1 cellular context compared by ENCODE assay signal in the genomic region with DNA sequence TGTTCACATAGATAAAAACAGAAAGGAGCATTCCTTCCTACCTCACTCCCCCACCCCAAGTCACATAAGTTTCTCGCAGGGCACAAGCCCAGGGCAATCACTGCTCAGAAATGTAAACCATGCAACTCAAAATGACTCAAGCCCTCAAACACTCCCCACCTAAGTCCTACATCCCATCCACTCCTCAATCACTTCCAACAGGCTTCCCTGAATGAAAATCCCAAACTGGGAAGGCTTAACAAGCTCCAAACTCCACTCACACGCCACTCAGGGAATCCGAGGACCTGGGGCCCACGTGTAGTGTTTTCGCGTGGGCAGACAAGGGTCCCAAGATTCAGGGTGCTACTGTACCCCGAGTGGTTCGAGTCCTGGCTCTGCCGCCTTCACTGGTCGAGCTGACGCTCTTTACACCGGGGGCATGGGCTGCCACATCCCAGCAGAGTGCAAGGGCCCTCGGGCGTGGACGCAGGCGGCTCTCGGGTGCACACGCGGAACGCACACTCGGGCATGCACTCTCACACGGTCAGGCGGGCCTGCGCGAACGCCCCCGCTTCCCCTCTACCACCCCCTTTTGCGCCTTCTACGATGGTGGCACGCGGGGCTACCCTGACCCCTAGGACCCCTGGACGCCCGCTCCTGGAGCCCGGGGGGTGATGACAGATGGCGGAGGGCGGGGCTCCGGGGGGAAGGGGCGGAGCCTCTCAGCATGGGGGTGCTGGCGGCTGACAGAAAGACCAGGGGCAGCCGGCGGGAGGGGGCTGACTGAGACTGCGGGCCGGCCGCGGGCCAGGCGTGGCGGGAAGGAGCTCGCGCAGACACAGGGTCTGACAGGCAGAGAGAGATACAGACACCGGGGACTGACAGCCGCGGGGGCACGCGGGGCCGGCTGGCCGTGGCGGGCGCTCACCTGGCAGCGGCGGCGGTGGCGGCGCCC.
TF ChIP-seq lines count a peak whose summit lies in the region.

No MANE protein-coding gene starts in this region.

TF ChIP-seq in HEK293, 187 proteins besides CTCF, POLR2A, EP300 and RAD21 (continued from another document and continues in another):
- TF ChIP-seq YY2 (tag by site-specific recombination; IDR thresholded peaks at IDR 0.05) (0 out of 2 replicates have a peak, but pooled peaks have one; percentile 18), ZBTB1 (tag by site-specific recombination; IDR thresholded peaks at IDR 0.05) (no peak), ZEB2 (tag by site-specific recombination; IDR thresholded peaks at IDR 0.05) (0 out of 2 replicates have a peak, but pooled peaks have one; percentile 46), ZNF626 (tag by site-specific recombination; IDR thresholded peaks at IDR 0.05) (no peak), ZNF214 (tag by site-specific recombination; IDR thresholded peaks at IDR 0.05; ENCODE audit: borderline replicate concordance) (no peak), YY1 (tag by site-specific recombination; IDR thresholded peaks at IDR 0.05) (no peak), ZNF529 (tag by site-specific recombination; IDR thresholded peaks at IDR 0.05; ENCODE audit: insufficient replicate concordance) (no peak), IKZF3 (tag by site-specific recombination; IDR thresholded peaks at IDR 0.05) (no peak), ZNF707 (tag by site-specific recombination; IDR thresholded peaks at IDR 0.05) (no peak), ZBTB20 (tag by site-specific recombination; IDR thresholded peaks at IDR 0.05) (peak; percentile 61), ZFP3 (tag by site-specific recombination; IDR thresholded peaks at IDR 0.05; ENCODE audit: low read depth) (no peak), ZNF544 (tag by site-specific recombination; IDR thresholded peaks at IDR 0.05) (no peak), ZNF530 (tag by site-specific recombination; IDR thresholded peaks at IDR 0.05; ENCODE audit: low read depth) (no peak), KLF10 (tag by site-specific recombination; IDR thresholded peaks at IDR 0.05) (peak; percentile 8; the same call in 1 of the 2 replicates), SCRT1 (tag by site-specific recombination; IDR thresholded peaks at IDR 0.05; ENCODE audit: borderline replicate concordance) (no peak), ZFP37 (tag by site-specific recombination; IDR thresholded peaks at IDR 0.05) (no peak; the same call in 1 of the 2 replicates), ZNF514 (tag by site-specific recombination; IDR thresholded peaks at IDR 0.05) (no peak), ZNF350 (tag by site-specific recombination; IDR thresholded peaks at IDR 0.05) (no peak), ZBTB7A (tag by site-specific recombination; IDR thresholded peaks at IDR 0.05; ENCODE audit: low read depth) (0 out of 2 replicates have a peak, but pooled peaks have one; percentile 57), ZNF121 (tag by site-specific recombination; IDR thresholded peaks at IDR 0.05) (no peak), OVOL3 (tag by site-specific recombination; IDR thresholded peaks at IDR 0.05) (no peak), ZNF223 (tag by site-specific recombination; IDR thresholded peaks at IDR 0.05) (no peak), SCRT2 (tag by site-specific recombination; IDR thresholded peaks at IDR 0.05) (peak; percentile 51; the same call in 1 of the 2 replicates), ZNF561 (tag by site-specific recombination; IDR thresholded peaks at IDR 0.05; ENCODE audit: borderline replicate concordance) (peak; percentile 92), FEZF1 (tag by site-specific recombination; IDR thresholded peaks at IDR 0.05) (no peak), ZNF777 (tag by site-specific recombination; IDR thresholded peaks at IDR 0.05; ENCODE audit: borderline replicate concordance) (no peak; the same call in 1 of the 2 replicates), ZNF792 (tag by site-specific recombination; IDR thresholded peaks at IDR 0.05) (no peak), ZNF510 (tag by site-specific recombination; IDR thresholded peaks at IDR 0.05; ENCODE audit: insufficient replicate concordance) (no peak), ZNF404 (tag by site-specific recombination; IDR thresholded peaks at IDR 0.05) (no peak), ZNF677 (tag by site-specific recombination; IDR thresholded peaks at IDR 0.05) (no peak), ZNF596 (tag by site-specific recombination; IDR thresholded peaks at IDR 0.05) (no peak), MZF1 (tag by site-specific recombination; IDR thresholded peaks at IDR 0.05; ENCODE audit: borderline replicate concordance) (no peak), ZNF335 (tag by site-specific recombination; conservative IDR thresholded peaks at IDR 0.05) (peak; percentile 97), ZNF266 (tag by site-specific recombination; IDR thresholded peaks at IDR 0.05; ENCODE audit: low read depth) (no peak), ZFP69B (tag by site-specific recombination; IDR thresholded peaks at IDR 0.05) (0 out of 2 replicates have a peak, but pooled peaks have one; percentile 43), ZNF221 (tag by site-specific recombination; IDR thresholded peaks at IDR 0.05; ENCODE audit: borderline replicate concordance) (no peak), ZNF776 (tag by site-specific recombination; IDR thresholded peaks at IDR 0.05; ENCODE audit: borderline replicate concordance) (no peak), ZNF248 (tag by site-specific recombination; IDR thresholded peaks at IDR 0.05) (no peak), HOXC10 (CRISPR knock-in tag; IDR thresholded peaks at IDR 0.05) (no peak), ZNF184 (tag by site-specific recombination; IDR thresholded peaks at IDR 0.05) (no peak), ZNF623 (tag by site-specific recombination; IDR thresholded peaks at IDR 0.05) (no peak), GLI4 (tag by site-specific recombination; IDR thresholded peaks at IDR 0.05) (no peak), KLF8 (tag by site-specific recombination; IDR thresholded peaks at IDR 0.05) (peak; percentile 59; the same call in 1 of the 2 replicates), ZNF146 (tag by site-specific recombination; IDR thresholded peaks at IDR 0.05) (no peak), ZNF175 (tag by site-specific recombination; IDR thresholded peaks at IDR 0.05) (no peak), SP2 (tag by site-specific recombination; IDR thresholded peaks at IDR 0.05) (peak; percentile 45), ZNF791 (tag by site-specific recombination; IDR thresholded peaks at IDR 0.05) (no peak), ZNF169 (tag by site-specific recombination; IDR thresholded peaks at IDR 0.05) (no peak), ZNF157 (tag by site-specific recombination; IDR thresholded peaks at IDR 0.05) (no peak)
- TF ChIP-seq, protein P1, sequence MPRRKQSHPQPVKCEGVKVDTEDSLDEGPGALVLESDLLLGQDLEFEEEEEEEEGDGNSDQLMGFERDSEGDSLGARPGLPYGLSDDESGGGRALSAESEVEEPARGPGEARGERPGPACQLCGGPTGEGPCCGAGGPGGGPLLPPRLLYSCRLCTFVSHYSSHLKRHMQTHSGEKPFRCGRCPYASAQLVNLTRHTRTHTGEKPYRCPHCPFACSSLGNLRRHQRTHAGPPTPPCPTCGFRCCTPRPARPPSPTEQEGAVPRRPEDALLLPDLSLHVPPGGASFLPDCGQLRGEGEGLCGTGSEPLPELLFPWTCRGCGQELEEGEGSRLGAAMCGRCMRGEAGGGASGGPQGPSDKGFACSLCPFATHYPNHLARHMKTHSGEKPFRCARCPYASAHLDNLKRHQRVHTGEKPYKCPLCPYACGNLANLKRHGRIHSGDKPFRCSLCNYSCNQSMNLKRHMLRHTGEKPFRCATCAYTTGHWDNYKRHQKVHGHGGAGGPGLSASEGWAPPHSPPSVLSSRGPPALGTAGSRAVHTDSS (tag by site-specific recombination; IDR thresholded peaks at IDR 0.05): no peak
- TF ChIP-seq, protein P2, sequence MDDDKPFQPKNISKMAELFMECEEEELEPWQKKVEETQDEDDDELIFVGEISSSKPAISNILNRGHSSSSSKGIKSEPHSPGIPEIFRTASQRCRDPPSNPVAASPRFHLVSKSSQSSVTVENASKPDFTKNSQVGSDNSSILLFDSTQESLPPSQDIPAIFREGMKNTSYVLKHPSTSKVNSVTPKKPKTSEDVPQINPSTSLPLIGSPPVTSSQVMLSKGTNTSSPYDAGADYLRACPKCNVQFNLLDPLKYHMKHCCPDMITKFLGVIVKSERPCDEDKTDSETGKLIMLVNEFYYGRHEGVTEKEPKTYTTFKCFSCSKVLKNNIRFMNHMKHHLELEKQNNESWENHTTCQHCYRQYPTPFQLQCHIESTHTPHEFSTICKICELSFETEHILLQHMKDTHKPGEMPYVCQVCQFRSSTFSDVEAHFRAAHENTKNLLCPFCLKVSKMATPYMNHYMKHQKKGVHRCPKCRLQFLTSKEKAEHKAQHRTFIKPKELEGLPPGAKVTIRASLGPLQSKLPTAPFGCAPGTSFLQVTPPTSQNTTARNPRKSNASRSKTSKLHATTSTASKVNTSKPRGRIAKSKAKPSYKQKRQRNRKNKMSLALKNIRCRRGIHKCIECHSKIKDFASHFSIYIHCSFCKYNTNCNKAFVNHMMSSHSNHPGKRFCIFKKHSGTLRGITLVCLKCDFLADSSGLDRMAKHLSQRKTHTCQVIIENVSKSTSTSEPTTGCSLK (tag by site-specific recombination; IDR thresholded peaks at IDR 0.05): no peak
- TF ChIP-seq, protein P3, sequence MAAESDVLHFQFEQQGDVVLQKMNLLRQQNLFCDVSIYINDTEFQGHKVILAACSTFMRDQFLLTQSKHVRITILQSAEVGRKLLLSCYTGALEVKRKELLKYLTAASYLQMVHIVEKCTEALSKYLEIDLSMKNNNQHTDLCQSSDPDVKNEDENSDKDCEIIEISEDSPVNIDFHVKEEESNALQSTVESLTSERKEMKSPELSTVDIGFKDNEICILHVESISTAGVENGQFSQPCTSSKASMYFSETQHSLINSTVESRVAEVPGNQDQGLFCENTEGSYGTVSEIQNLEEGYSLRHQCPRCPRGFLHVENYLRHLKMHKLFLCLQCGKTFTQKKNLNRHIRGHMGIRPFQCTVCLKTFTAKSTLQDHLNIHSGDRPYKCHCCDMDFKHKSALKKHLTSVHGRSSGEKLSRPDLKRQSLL (tag by site-specific recombination; IDR thresholded peaks at IDR 0.05): no peak
- TF ChIP-seq, protein P4, sequence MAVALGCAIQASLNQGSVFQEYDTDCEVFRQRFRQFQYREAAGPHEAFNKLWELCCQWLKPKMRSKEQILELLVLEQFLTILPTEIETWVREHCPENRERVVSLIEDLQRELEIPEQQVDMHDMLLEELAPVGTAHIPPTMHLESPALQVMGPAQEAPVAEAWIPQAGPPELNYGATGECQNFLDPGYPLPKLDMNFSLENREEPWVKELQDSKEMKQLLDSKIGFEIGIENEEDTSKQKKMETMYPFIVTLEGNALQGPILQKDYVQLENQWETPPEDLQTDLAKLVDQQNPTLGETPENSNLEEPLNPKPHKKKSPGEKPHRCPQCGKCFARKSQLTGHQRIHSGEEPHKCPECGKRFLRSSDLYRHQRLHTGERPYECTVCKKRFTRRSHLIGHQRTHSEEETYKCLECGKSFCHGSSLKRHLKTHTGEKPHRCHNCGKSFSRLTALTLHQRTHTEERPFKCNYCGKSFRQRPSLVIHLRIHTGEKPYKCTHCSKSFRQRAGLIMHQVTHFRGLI (tag by site-specific recombination; IDR thresholded peaks at IDR 0.05): no peak
- TF ChIP-seq, protein P5, sequence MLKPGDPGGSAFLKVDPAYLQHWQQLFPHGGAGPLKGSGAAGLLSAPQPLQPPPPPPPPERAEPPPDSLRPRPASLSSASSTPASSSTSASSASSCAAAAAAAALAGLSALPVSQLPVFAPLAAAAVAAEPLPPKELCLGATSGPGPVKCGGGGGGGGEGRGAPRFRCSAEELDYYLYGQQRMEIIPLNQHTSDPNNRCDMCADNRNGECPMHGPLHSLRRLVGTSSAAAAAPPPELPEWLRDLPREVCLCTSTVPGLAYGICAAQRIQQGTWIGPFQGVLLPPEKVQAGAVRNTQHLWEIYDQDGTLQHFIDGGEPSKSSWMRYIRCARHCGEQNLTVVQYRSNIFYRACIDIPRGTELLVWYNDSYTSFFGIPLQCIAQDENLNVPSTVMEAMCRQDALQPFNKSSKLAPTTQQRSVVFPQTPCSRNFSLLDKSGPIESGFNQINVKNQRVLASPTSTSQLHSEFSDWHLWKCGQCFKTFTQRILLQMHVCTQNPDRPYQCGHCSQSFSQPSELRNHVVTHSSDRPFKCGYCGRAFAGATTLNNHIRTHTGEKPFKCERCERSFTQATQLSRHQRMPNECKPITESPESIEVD (tag by site-specific recombination; IDR thresholded peaks at IDR 0.05): no peak
- TF ChIP-seq, protein P6, sequence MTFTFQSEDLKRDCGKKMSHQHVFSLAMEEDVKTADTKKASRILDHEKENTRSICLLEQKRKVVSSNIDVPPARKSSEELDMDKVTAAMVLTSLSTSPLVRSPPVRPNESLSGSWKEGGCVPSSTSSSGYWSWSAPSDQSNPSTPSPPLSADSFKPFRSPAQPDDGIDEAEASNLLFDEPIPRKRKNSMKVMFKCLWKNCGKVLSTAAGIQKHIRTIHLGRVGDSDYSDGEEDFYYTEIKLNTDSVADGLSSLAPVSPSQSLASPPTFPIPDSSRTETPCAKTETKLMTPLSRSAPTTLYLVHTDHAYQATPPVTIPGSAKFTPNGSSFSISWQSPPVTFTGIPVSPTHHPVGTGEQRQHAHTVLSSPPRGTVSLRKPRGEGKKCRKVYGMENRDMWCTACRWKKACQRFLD (tag by site-specific recombination; IDR thresholded peaks at IDR 0.05): no peak
- TF ChIP-seq, protein P7, sequence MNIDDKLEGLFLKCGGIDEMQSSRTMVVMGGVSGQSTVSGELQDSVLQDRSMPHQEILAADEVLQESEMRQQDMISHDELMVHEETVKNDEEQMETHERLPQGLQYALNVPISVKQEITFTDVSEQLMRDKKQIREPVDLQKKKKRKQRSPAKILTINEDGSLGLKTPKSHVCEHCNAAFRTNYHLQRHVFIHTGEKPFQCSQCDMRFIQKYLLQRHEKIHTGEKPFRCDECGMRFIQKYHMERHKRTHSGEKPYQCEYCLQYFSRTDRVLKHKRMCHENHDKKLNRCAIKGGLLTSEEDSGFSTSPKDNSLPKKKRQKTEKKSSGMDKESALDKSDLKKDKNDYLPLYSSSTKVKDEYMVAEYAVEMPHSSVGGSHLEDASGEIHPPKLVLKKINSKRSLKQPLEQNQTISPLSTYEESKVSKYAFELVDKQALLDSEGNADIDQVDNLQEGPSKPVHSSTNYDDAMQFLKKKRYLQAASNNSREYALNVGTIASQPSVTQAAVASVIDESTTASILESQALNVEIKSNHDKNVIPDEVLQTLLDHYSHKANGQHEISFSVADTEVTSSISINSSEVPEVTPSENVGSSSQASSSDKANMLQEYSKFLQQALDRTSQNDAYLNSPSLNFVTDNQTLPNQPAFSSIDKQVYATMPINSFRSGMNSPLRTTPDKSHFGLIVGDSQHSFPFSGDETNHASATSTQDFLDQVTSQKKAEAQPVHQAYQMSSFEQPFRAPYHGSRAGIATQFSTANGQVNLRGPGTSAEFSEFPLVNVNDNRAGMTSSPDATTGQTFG (tag by site-specific recombination; IDR thresholded peaks at IDR 0.05; ENCODE audit: borderline replicate concordance): no peak
- TF ChIP-seq, protein P8, sequence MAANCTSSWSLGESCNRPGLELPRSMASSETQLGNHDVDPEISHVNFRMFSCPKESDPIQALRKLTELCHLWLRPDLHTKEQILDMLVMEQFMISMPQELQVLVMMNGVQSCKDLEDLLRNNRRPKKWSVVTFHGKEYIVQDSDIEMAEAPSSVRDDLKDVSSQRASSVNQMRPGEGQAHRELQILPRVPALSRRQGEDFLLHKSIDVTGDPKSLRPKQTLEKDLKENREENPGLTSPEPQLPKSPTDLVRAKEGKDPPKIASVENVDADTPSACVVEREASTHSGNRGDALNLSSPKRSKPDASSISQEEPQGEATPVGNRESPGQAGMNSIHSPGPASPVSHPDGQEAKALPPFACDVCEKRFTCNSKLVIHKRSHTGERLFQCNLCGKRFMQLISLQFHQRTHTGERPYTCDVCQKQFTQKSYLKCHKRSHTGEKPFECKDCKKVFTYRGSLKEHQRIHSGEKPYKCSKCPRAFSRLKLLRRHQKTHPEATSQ (tag by site-specific recombination; IDR thresholded peaks at IDR 0.05): no peak; the same call in 1 of the 2 replicates
